ENCODE assay signal across 14 cellular contexts in the genomic region with DNA sequence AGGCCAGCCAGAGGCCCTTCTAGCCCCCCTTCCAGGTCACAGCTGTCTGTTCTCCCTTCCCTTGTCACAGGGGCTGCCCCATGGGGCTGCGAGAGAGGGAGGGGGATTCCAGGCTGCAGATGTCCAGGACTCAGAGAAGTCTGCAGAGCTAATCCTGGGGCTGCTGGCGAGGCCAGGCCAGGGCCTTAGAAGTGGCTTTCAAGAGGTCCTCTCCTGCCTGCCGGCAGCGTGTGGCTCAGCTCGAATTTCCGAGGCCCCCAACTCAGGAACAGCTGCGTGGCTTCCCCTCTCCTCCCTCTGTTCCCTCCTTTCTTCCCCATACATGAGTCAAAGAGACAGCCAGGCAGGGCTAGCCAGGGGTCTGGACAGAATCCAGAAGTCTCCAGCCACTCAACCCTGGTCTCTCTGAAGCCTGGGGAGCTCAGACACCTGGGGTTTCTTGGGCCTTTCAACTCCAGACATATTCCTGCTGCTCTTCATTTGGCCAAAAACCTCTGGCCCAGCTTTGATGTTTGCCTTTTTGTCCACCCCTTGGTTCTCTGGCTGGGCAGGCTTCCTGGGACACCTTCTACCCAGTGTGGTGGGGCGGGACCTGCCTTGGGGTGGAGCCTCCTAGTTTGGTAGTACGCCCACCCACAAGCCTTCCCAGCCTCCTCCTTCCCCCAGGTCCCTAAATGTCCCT. TPM values are rescaled to one million over a fixed set of nuclear protein-coding genes. Genes with fewer than 3 reads are reported as not detected.
A peak's percentile ranks its signal among the peaks of the same experiment; 100 is the strongest.
DNase-seq lines count a peak whose midpoint lies in the region; ATAC-seq and TF ChIP-seq lines count a peak whose summit lies in the region.
"Had no signal": no experiment of that assay in that cellular context is flagged by ENCODE, and none has a peak within 500 bp of the region (broad histone marks: within the 10 kb centered on the region; RNA-seq: fewer than 3 reads in every experiment).

No MANE protein-coding gene starts in this region.

- H3K36me3 ChIP-seq in IMR-90 (ENCODE audit: control insufficient read depth, insufficient read depth, low read length) (no peaks in the 10 kb centered on the region), esophagus squamous epithelium (no peaks in the 10 kb centered on the region)

- H3K9me3 Mint-ChIP-seq in nephron: no peaks in the 10 kb centered on the region
- H3K9me3 Mint-ChIP-seq: activated CD8-positive, alpha-beta T cell treated with anti-CD3 and anti-CD28 coated beads for 36 hours; stimulated activated memory B cell treated with anti-CD40 and anti-IgM and Interleukin-4, amounts not matched to agents 10 μg/mL and 1 μg/mL and 100 μg/mL, for 72 hours had no signal

- H4K20me1 ChIP-seq in IMR-90 (ENCODE audit: insufficient read depth, low read length): no peaks in the 10 kb centered on the region

- BruUV-seq in IMR-90 (replicated peaks; lab: Mats Ljungman, UMichigan): no TSS peak

- POLR2A ChIA-PET in IMR-90 (lab: Charles Lee; ENCODE audit: unreplicated experiment): no interaction called here

- TF ChIP-seq RAD21 in IMR-90 (IDR thresholded peaks at IDR 0.05; ENCODE audit: low read length): no peak

- DNase-seq in AG08396 (ENCODE audit: low spot score): peak; percentile 44
- peak; percentile 57 for DNase-seq in IMR-90
- DNase-seq in esophagus squamous epithelium (lab: John Stamatoyannopoulos, UW): no peak
- DNase-seq in stimulated activated naive CD4-positive, alpha-beta T cell treated with Interleukin-2 at 50 U/mL for 16 hours (lab: John Stamatoyannopoulos, UW): no peak
- DNase-seq: activated CD8-positive, alpha-beta T cell treated with anti-CD3 and anti-CD28 coated beads for 36 hours; erythroblast; NCI-H2081 had no signal

- peak overlapping the region; percentile 80 for H4K5ac ChIP-seq in IMR-90 (ENCODE audit: low read depth, low read length)

- H3K27ac Mint-ChIP-seq in nephron: peak overlapping the region; percentile 83 to 92 (median 88)
- H3K27ac Mint-ChIP-seq: activated CD8-positive, alpha-beta T cell treated with anti-CD3 and anti-CD28 coated beads for 36 hours; stimulated activated memory B cell treated with anti-CD40 and anti-IgM and Interleukin-4, amounts not matched to agents 10 μg/mL and 1 μg/mL and 100 μg/mL, for 72 hours had no signal

- peak overlapping the region; percentile 87 for H4K91ac ChIP-seq in IMR-90 (ENCODE audit: insufficient read depth, low read depth, low read length)

- H2AK9ac ChIP-seq in IMR-90 (replicated peaks; ENCODE audit: low read depth, low read length, poor library complexity): peak overlapping the region; percentile 86

- peak overlapping the region in 1 of 3 experiments; percentile 6 for H3K4me3 Mint-ChIP-seq in nephron
- H3K4me3 Mint-ChIP-seq: activated CD8-positive, alpha-beta T cell treated with anti-CD3 and anti-CD28 coated beads for 36 hours; stimulated activated memory B cell treated with anti-CD40 and anti-IgM and Interleukin-4, amounts not matched to agents 10 μg/mL and 1 μg/mL and 100 μg/mL, for 72 hours had no signal

- H3K27me3 Mint-ChIP-seq in nephron (ENCODE audit: low read depth): peaks cover 6% of the 10 kb centered on the region

- peak overlapping the region; percentile 75 for H3K27ac ChIP-seq in IMR-90 (ENCODE audit: insufficient read depth, low read length)
- H3K27ac ChIP-seq in esophagus squamous epithelium: peak overlapping the region in 3 of 4 donors; percentile 20 to 75 (median 23)

- H3K56ac ChIP-seq in IMR-90 (ENCODE audit: extremely low read depth, insufficient read depth, low read length): no peak overlapping the region

- CTCF ChIA-PET in IMR-90 (lab: Yijun Ruan, JAX): no interaction called here

- peak overlapping the region; percentile 64 to 89; a peak in 3 of 4 replicates for H4K8ac ChIP-seq in IMR-90 (ENCODE audit: low read depth in 2 of 2, low read length in 2 of 2)

- H3K9me3 ChIP-seq in IMR-90 (ENCODE audit: control insufficient read depth, insufficient read depth, low read length) (no peaks in the 10 kb centered on the region), esophagus squamous epithelium (no peaks in the 10 kb centered on the region)

- H2AFZ ChIP-seq in IMR-90 (replicated peaks; ENCODE audit: low read length, poor library complexity): peak overlapping the region; percentile 84

- H3K4me1 ChIP-seq in IMR-90 (ENCODE audit: control insufficient read depth, insufficient read depth, low read length) (peaks cover 26% of the 10 kb centered on the region), esophagus squamous epithelium (peaks cover 0 to 35% (median 3%) of the 10 kb centered on the region in 3 donors)

- peak overlapping the region; percentile 89 for H2AK5ac ChIP-seq in IMR-90 (ENCODE audit: low read depth, low read length)

- H2BK15ac ChIP-seq in IMR-90 (ENCODE audit: low read depth, low read length): peak overlapping the region; percentile 95; the same call in 2 of the 3 replicates

- no CpG with 5 or more reads among the region's 9 CpGs for WGBS in IMR-90 (ENCODE audit: extremely low coverage in 2 of 2, insufficient read length in 1 of 2), 2 experiments
- 78 to 98% methylated on average over 7 of the region's 9 CpGs for WGBS in esophagus squamous epithelium, 2 donors

- TF ChIP-seq POLR2A in IMR-90 (IDR thresholded peaks at IDR 0.05; ENCODE audit: low read depth, low read length) (no peak), esophagus squamous epithelium (IDR thresholded peaks at IDR 0.05) (no peak)

- H3K27me3 ChIP-seq in IMR-90 (ENCODE audit: control insufficient read depth, insufficient read depth, low read length) (peaks cover 9% of the 10 kb centered on the region; the same call in 1 of the 2 replicates), esophagus squamous epithelium (no peaks in the 10 kb centered on the region)

- dilution Hi-C loops in IMR-90 (cut with HindIII; ENCODE audit: low sequenced_read_pairs, unreplicated experiment): no loop called here

- no peak for TF ChIP-seq CTCF in IMR-90 (conservative IDR thresholded peaks at IDR 0.05; ENCODE audit: low read depth, low read length)
- TF ChIP-seq CTCF in esophagus squamous epithelium (IDR thresholded peaks at IDR 0.05): no peak
- no peak for TF ChIP-seq CTCF in nephron (IDR thresholded peaks at IDR 0.05; ENCODE audit: unreplicated experiment in 3 of 3)

- intact Hi-C loops in IMR-90 (cut with micrococcal nuclease) (no loop called here), esophagus squamous epithelium (cut with DNase I) (no loop called here)

- peak overlapping the region; percentile 75 for H2BK20ac ChIP-seq in IMR-90 (ENCODE audit: low read depth, low read length)

- no peaks in the 10 kb centered on the region for H3K79me1 ChIP-seq in IMR-90 (ENCODE audit: low read depth in 1 of 2, low read length in 2 of 2)

- 0 out of 2 replicates have a peak overlapping the region, but pooled peaks have one; percentile 7 for H3K9ac ChIP-seq in IMR-90 (ENCODE audit: low read depth, low read length)

- peak overlapping the region; percentile 63; the same call in 1 of the 2 replicates for H3K23ac ChIP-seq in IMR-90 (ENCODE audit: low read depth, low read length)

- H3K14ac ChIP-seq in IMR-90 (replicated peaks; ENCODE audit: low read depth, low read length): peak overlapping the region; percentile 96

- ATAC-seq in IMR-90 (ENCODE audit: low read depth) (peak; percentile 37), GM21576 (IDR thresholded peaks at IDR 0.05; ENCODE audit: unreplicated experiment) (no peak), GM19463 (IDR thresholded peaks at IDR 0.05; ENCODE audit: unreplicated experiment) (no peak), GM18858 (IDR thresholded peaks at IDR 0.05; ENCODE audit: unreplicated experiment) (no peak)
- ATAC-seq: activated CD8-positive, alpha-beta T cell treated with anti-CD3 and anti-CD28 coated beads for 36 hours; left colon; SK-N-SH treated with all-trans-retinoic acid at 6 μM for 48 hours had no signal

- H3K9me1 ChIP-seq in IMR-90 (ENCODE audit: insufficient read depth, low read length): peaks cover 34% of the 10 kb centered on the region

- peak overlapping the region; percentile 75 for H2BK120ac ChIP-seq in IMR-90 (ENCODE audit: low read depth, low read length)

- peak overlapping the region; percentile 90 for H3K4ac ChIP-seq in IMR-90 (ENCODE audit: low read depth, low read length)

- peak overlapping the region; percentile 77 for H3K18ac ChIP-seq in IMR-90 (ENCODE audit: low read depth, low read length)

- H3K4me2 ChIP-seq in IMR-90 (ENCODE audit: low read depth, low read length): no peak overlapping the region

- H3K4me1 Mint-ChIP-seq in nephron: peaks cover 80% of the 10 kb centered on the region

- H3K36me3 Mint-ChIP-seq in nephron (ENCODE audit: low read depth): no peaks in the 10 kb centered on the region
- H3K36me3 Mint-ChIP-seq: stimulated activated memory B cell treated with anti-CD40 and anti-IgM and Interleukin-4, amounts not matched to agents 10 μg/mL and 1 μg/mL and 100 μg/mL, for 72 hours had no signal

- H2BK5ac ChIP-seq in IMR-90 (ENCODE audit: low read depth, low read length, poor library complexity, severe bottlenecking): peak overlapping the region; percentile 16

- in situ Hi-C loops in IMR-90 (cut with MboI; ENCODE audit: low sequenced_read_pairs): loop anchor here (25.0 kb wide), 1 partner anchor 103 kb away; no protein-coding TSS in a partner anchor

- H3K4me3 ChIP-seq in IMR-90 (ENCODE audit: insufficient read depth, low read depth, low read length) (no peak overlapping the region), esophagus squamous epithelium (no peak overlapping the region)

TF ChIP-seq in IMR-90, 13 proteins besides CTCF, POLR2A, EP300 and RAD21 (continues in another document):
- no peak for TF ChIP-seq CEBPB (IDR thresholded peaks at IDR 0.05; ENCODE audit: low read depth, low read length)
- TF ChIP-seq RCOR1 (IDR thresholded peaks at IDR 0.05; ENCODE audit: insufficient replicate concordance, low read length): no peak
- TF ChIP-seq BHLHE40 (IDR thresholded peaks at IDR 0.05; ENCODE audit: low read depth, low read length): no peak
- no peak; the same call in 1 of the 2 replicates for TF ChIP-seq MAZ (IDR thresholded peaks at IDR 0.05; ENCODE audit: borderline replicate concordance, low read depth, low read length)
- TF ChIP-seq CHD1 (IDR thresholded peaks at IDR 0.05; ENCODE audit: low read depth, low read length): no peak
- no peak for TF ChIP-seq SMC3 (IDR thresholded peaks at IDR 0.05; ENCODE audit: low read depth, low read length)
- no peak for TF ChIP-seq FOS (IDR thresholded peaks at IDR 0.05; ENCODE audit: low read depth, low read length)
- TF ChIP-seq RFX5 (IDR thresholded peaks at IDR 0.05; ENCODE audit: low read depth, low read length): no peak
- no peak for TF ChIP-seq MAFK (IDR thresholded peaks at IDR 0.05; ENCODE audit: low read depth, low read length)

RNA-seq across cellular contexts. Expression of gene EIF5AL1, which starts 21.8 kb away (rescaled TPM):
- total RNA-seq in IMR-90 (2012; rRNA removed) (1.1 and 1.7 TPM in 2 replicates), esophagus squamous epithelium (under 1 TPM; 0.32 to 0.70 (median 0.42) TPM)
- polyA plus RNA-seq in IMR-90 (2012; rRNA removed): 0.59 and 1.4 TPM in 2 replicates
- 0.14 and 0.64 TPM in 2 replicates for polyA plus RNA-seq in IMR-90 (2012; cell fraction: cytosol; rRNA removed)
- polyA plus RNA-seq in IMR-90 (2012; cell fraction: nucleus; rRNA removed; ENCODE audit: low replicate concordance): 0.45 and 0.69 TPM in 2 replicates

RNA-seq across cellular contexts. Expression of gene ZCCHC24, which starts 45.1 kb away (rescaled TPM):
- 12.2 and 15.1 TPM in 2 replicates for total RNA-seq in IMR-90 (2012; rRNA removed)
- polyA plus RNA-seq in IMR-90 (2012; rRNA removed): 25.9 and 29.9 TPM in 2 replicates
- polyA plus RNA-seq in IMR-90 (2012; cell fraction: cytosol; rRNA removed): 19.8 and 29.3 TPM in 2 replicates
- polyA plus RNA-seq in IMR-90 (2012; cell fraction: nucleus; rRNA removed; ENCODE audit: low replicate concordance): 22.4 and 28.3 TPM in 2 replicates
- total RNA-seq in esophagus squamous epithelium: 10 to 100 TPM in 1 of 4 donors, 1 to 10 TPM in 3; 2.2 to 26.1 (median 6.4) TPM

Comparison
In these comparisons a context has a peak if more than half of its experiments do, and no peak if none do; other contexts are left out.
1. DNase-seq: peak in AG08396 (single experiment) and IMR-90 (single experiment); none in esophagus squamous epithelium (single experiment) and stimulated activated naive CD4-positive, alpha-beta T cell treated with Interleukin-2 at 50 U/mL for 16 hours (single experiment).